ENCODE assay signal across 13 cellular contexts in genomic region chr11:40376346-40376745, GRCh38.
A peak's percentile ranks its signal among the peaks of the same experiment; 100 is the strongest.
DNase-seq lines count a peak whose midpoint lies in the region; ATAC-seq, FAIRE-seq and TF ChIP-seq lines count a peak whose summit lies in the region.
"Had no signal": no experiment of that assay in that cellular context is flagged by ENCODE, and none has a peak within 500 bp of the region (broad histone marks: within the 10 kb centered on the region; RNA-seq: fewer than 3 reads in every experiment).

No MANE protein-coding gene starts in this region.

- no peaks in the 10 kb centered on the region for H3K9me3 Mint-ChIP-seq in mesothelial cell of epicardium
- no peaks in the 10 kb centered on the region for H3K9me3 Mint-ChIP-seq in nephron progenitor cell

- DNase-seq in HCEC 1CT (peak; percentile 34), mesothelial cell of epicardium (ENCODE audit: low spot score in 2 of 2, unreplicated experiment in 2 of 2) (no peak), left ventricle myocardium inferior (no peak), DMS53 (lab: John Stamatoyannopoulos, UW) (no peak), nephron progenitor cell (no peak)
- DNase-seq: CD8-positive, alpha-beta T cell; COR-L47 had no signal

- no peak overlapping the region for H3K4me3 ChIP-seq in left ventricle myocardium inferior

- TF ChIP-seq CTCF in mesothelial cell of epicardium (IDR thresholded peaks at IDR 0.05; ENCODE audit: unreplicated experiment) (no peak), left ventricle myocardium inferior (IDR thresholded peaks at IDR 0.05; ENCODE audit: borderline replicate concordance) (no peak), nephron progenitor cell (IDR thresholded peaks at IDR 0.05) (no peak)

- peaks cover 13% of the 10 kb centered on the region for H3K4me1 Mint-ChIP-seq in mesothelial cell of epicardium
- no peaks in the 10 kb centered on the region for H3K4me1 Mint-ChIP-seq in nephron progenitor cell
- H3K4me1 Mint-ChIP-seq: CD14-positive monocyte, IgD-negative memory B cell had no signal

- intact Hi-C loops in left ventricle myocardium inferior (cut with micrococcal nuclease), result no loop called here

- FAIRE-seq in endometrium (lab: Jason Lieb, UNC), result peak; percentile 78
- FAIRE-seq: A204.1 had no signal

- no peaks in the 10 kb centered on the region for H3K4me1 ChIP-seq in left ventricle myocardium inferior

- H3K27ac ChIP-seq in left ventricle myocardium inferior (replicated peaks), result no peak overlapping the region

- no peak for ATAC-seq in HG02763 (IDR thresholded peaks at IDR 0.05; ENCODE audit: unreplicated experiment)
- ATAC-seq: CD8-positive, alpha-beta T cell; HCT116 had no signal

- H3K4me3 Mint-ChIP-seq in mesothelial cell of epicardium (no peak overlapping the region), nephron progenitor cell (no peak overlapping the region)
- H3K4me3 Mint-ChIP-seq: CD14-positive monocyte; CD8-positive, alpha-beta T cell; IgD-negative memory B cell had no signal

- no peaks in the 10 kb centered on the region for H3K36me3 ChIP-seq in left ventricle myocardium inferior

- no peaks in the 10 kb centered on the region for H3K27me3 ChIP-seq in left ventricle myocardium inferior (ENCODE audit: low read depth)

- no peaks in the 10 kb centered on the region for H3K9me3 ChIP-seq in left ventricle myocardium inferior (replicated peaks)

- H3K27ac Mint-ChIP-seq in mesothelial cell of epicardium (peak overlapping the region; percentile 52), nephron progenitor cell (no peak overlapping the region)
- H3K27ac Mint-ChIP-seq: CD14-positive monocyte; CD8-positive, alpha-beta T cell; IgD-negative memory B cell had no signal

- H3K36me3 Mint-ChIP-seq in mesothelial cell of epicardium, result no peaks in the 10 kb centered on the region
- H3K36me3 Mint-ChIP-seq in nephron progenitor cell (ENCODE audit: low read depth), result no peaks in the 10 kb centered on the region
- H3K36me3 Mint-ChIP-seq: CD14-positive monocyte; CD8-positive, alpha-beta T cell; IgD-negative memory B cell had no signal

- H3K27me3 Mint-ChIP-seq in mesothelial cell of epicardium (ENCODE audit: low read depth) (no peaks in the 10 kb centered on the region), nephron progenitor cell (ENCODE audit: low read depth, poor library complexity) (peaks cover 7% of the 10 kb centered on the region)
- H3K27me3 Mint-ChIP-seq: IgD-negative memory B cell had no signal
